In the genomic region with DNA sequence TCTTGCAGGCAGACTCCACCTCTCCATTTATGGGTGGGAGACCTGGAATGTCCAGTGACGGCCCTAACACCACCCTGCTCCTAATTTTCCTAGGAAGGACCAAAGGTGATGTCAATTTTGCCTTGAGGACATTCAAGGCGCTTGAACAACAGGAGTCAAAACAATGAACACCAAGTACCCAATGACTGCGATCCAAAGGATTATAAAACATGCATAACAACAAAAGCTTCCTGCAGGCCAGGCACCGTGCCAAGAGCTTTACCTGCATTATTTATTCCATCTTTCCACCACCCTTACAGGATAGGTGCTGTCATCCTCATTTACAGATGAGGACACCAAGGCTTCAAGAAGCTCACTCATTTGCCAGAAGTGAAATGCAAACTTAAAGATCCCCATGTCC, we compare ENCODE assay signal across 15 cellular contexts. TPM values are rescaled to one million over a fixed set of nuclear protein-coding genes. Genes with fewer than 3 reads are reported as not detected.
DNase-seq lines count a peak whose midpoint lies in the region; ATAC-seq, FAIRE-seq and TF ChIP-seq lines count a peak whose summit lies in the region.
"Had no signal": no experiment of that assay in that cellular context is flagged by ENCODE, and none has a peak within 500 bp of the region (broad histone marks: within the 10 kb centered on the region; RNA-seq: fewer than 3 reads in every experiment).

No MANE protein-coding gene starts in this region.

- CTCF ChIA-PET in activated CD4-positive, alpha-beta memory T cell treated with anti-CD3 and anti-CD28 coated beads for 36 hours (lab: Charles Lee): no interaction called here
- CTCF ChIA-PET in activated CD4-positive, alpha-beta memory T cell treated with anti-CD3 and anti-CD28 coated beads, Interleukin-2, amount 10 ng/mL, durations not matched to agents 7 days and 5 days (lab: Charles Lee): interaction anchor here (1.1 kb wide), 1 partner anchor 12 kb away, joined by 3 read pairs; no protein-coding TSS in a partner anchor

- H3K27me3 ChIP-seq in ascending aorta (no peaks in the 10 kb centered on the region), osteoblast (ENCODE audit: insufficient read depth, low read length) (no peaks in the 10 kb centered on the region)
- H3K27me3 ChIP-seq: testis had no signal

- H3K4me1 ChIP-seq in ascending aorta (peaks cover 7 to 21% of the 10 kb centered on the region in 2 donors), osteoblast (ENCODE audit: insufficient read depth, low read length) (peaks cover 37% of the 10 kb centered on the region)

- no peak overlapping the region for H3K4me2 ChIP-seq in osteoblast (ENCODE audit: insufficient read depth, low read length)
- H3K4me2 ChIP-seq: KMS-11 had no signal

- H3K4me3 ChIP-seq in ascending aorta (no peak overlapping the region), osteoblast (ENCODE audit: insufficient read depth, low read length) (no peak overlapping the region)
- H3K4me3 ChIP-seq: testis had no signal

- DNase-seq in activated CD4-positive, alpha-beta memory T cell treated with anti-CD3 and anti-CD28 coated beads for 36 hours: no peak
- no peak for DNase-seq in activated CD4-positive, alpha-beta memory T cell treated with anti-CD3 and anti-CD28 coated beads, Interleukin-2, amount 10 ng/mL, durations not matched to agents 7 days and 5 days
- DNase-seq in NCI-H2029 treated with DMSO at 0.1 percent for 48 hours (lab: John Stamatoyannopoulos, UW): peak; percentile 30
- no peak for DNase-seq in ascending aorta (ENCODE audit: low spot score in 2 of 2)
- no peak for DNase-seq in osteocyte (ENCODE audit: extremely low spot score, unreplicated experiment)
- DNase-seq in HTR-8/SVneo (ENCODE audit: insufficient read length, low spot score): no peak
- no peak for DNase-seq in osteoblast (ENCODE audit: insufficient read length, low spot score, missing footprints)
- DNase-seq: activated CD4-positive, alpha-beta T cell treated with anti-CD3 and anti-CD28 coated beads, Interleukin-2, amount 50 U/mL, for 48 hours; aorta; erythroblast; NCI-H524; right cardiac atrium; testis had no signal

- H3K27ac ChIP-seq in ascending aorta: peak overlapping the region; percentile 86 to 97
- H3K27ac ChIP-seq in osteoblast (ENCODE audit: low read depth, low read length): no peak overlapping the region
- H3K27ac ChIP-seq: testis had no signal

- no peaks in the 10 kb centered on the region for H3K36me3 ChIP-seq in ascending aorta
- H3K36me3 ChIP-seq in osteoblast (ENCODE audit: insufficient read depth, low read length): no peaks in the 10 kb centered on the region

- no peaks in the 10 kb centered on the region for H4K20me1 ChIP-seq in osteoblast (ENCODE audit: insufficient read depth, low read length)

- no peaks in the 10 kb centered on the region for H3K79me2 ChIP-seq in osteoblast (ENCODE audit: insufficient read depth, low read length)

- TF ChIP-seq CTCF in ascending aorta (IDR thresholded peaks at IDR 0.05) (no peak), osteocyte (IDR thresholded peaks at IDR 0.05) (no peak), osteoblast (IDR thresholded peaks at IDR 0.05; ENCODE audit: extremely low read depth, low read depth, low read length) (no peak)

- no peaks in the 10 kb centered on the region for H3K9me3 ChIP-seq in ascending aorta
- H3K9me3 ChIP-seq in osteoblast (ENCODE audit: low read depth, low read length): no peaks in the 10 kb centered on the region
- H3K9me3 ChIP-seq: testis had no signal

- H3K4me1 Mint-ChIP-seq in activated CD4-positive, alpha-beta memory T cell treated with anti-CD3 and anti-CD28 coated beads for 36 hours (ENCODE audit: low read depth): peaks cover 63% of the 10 kb centered on the region
- H3K4me1 Mint-ChIP-seq in activated CD4-positive, alpha-beta memory T cell treated with anti-CD3 and anti-CD28 coated beads, Interleukin-2, amount 10 ng/mL, durations not matched to agents 7 days and 5 days: peaks cover 55% of the 10 kb centered on the region
- H3K4me1 Mint-ChIP-seq in osteocyte (ENCODE audit: unreplicated experiment): peaks cover 64% of the 10 kb centered on the region

- H3K9me3 Mint-ChIP-seq in activated CD4-positive, alpha-beta memory T cell treated with anti-CD3 and anti-CD28 coated beads for 36 hours: no peaks in the 10 kb centered on the region
- no peaks in the 10 kb centered on the region for H3K9me3 Mint-ChIP-seq in activated CD4-positive, alpha-beta memory T cell treated with anti-CD3 and anti-CD28 coated beads, Interleukin-2, amount 10 ng/mL, durations not matched to agents 7 days and 5 days
- H3K9me3 Mint-ChIP-seq in osteocyte (ENCODE audit: unreplicated experiment): no peaks in the 10 kb centered on the region

- no peak for FAIRE-seq in HTR-8/SVneo (lab: Jason Lieb, UNC)

- H2AFZ ChIP-seq in osteoblast (ENCODE audit: low read length): no peak overlapping the region

- H3K36me3 Mint-ChIP-seq in activated CD4-positive, alpha-beta memory T cell treated with anti-CD3 and anti-CD28 coated beads for 36 hours: no peaks in the 10 kb centered on the region
- H3K36me3 Mint-ChIP-seq in activated CD4-positive, alpha-beta memory T cell treated with anti-CD3 and anti-CD28 coated beads, Interleukin-2, amount 10 ng/mL, durations not matched to agents 7 days and 5 days (ENCODE audit: low read depth): peaks cover 14% of the 10 kb centered on the region
- peaks cover 6% of the 10 kb centered on the region for H3K36me3 Mint-ChIP-seq in osteocyte (ENCODE audit: unreplicated experiment)

- H3K4me3 Mint-ChIP-seq in activated CD4-positive, alpha-beta memory T cell treated with anti-CD3 and anti-CD28 coated beads for 36 hours: no peak overlapping the region
- no peak overlapping the region for H3K4me3 Mint-ChIP-seq in activated CD4-positive, alpha-beta memory T cell treated with anti-CD3 and anti-CD28 coated beads, Interleukin-2, amount 10 ng/mL, durations not matched to agents 7 days and 5 days
- no peak overlapping the region for H3K4me3 Mint-ChIP-seq in osteocyte (ENCODE audit: unreplicated experiment)

- peak overlapping the region; percentile 58 for H3K27ac Mint-ChIP-seq in activated CD4-positive, alpha-beta memory T cell treated with anti-CD3 and anti-CD28 coated beads for 36 hours
- H3K27ac Mint-ChIP-seq in activated CD4-positive, alpha-beta memory T cell treated with anti-CD3 and anti-CD28 coated beads, Interleukin-2, amount 10 ng/mL, durations not matched to agents 7 days and 5 days: no peak overlapping the region
- peak overlapping the region; percentile 70 for H3K27ac Mint-ChIP-seq in osteocyte (ENCODE audit: unreplicated experiment)

- no peaks in the 10 kb centered on the region for H3K27me3 Mint-ChIP-seq in activated CD4-positive, alpha-beta memory T cell treated with anti-CD3 and anti-CD28 coated beads for 36 hours
- no peaks in the 10 kb centered on the region for H3K27me3 Mint-ChIP-seq in activated CD4-positive, alpha-beta memory T cell treated with anti-CD3 and anti-CD28 coated beads, Interleukin-2, amount 10 ng/mL, durations not matched to agents 7 days and 5 days
- H3K27me3 Mint-ChIP-seq in osteocyte (ENCODE audit: unreplicated experiment): no peaks in the 10 kb centered on the region

- no peak for ATAC-seq in HG02938 (IDR thresholded peaks at IDR 0.05; ENCODE audit: unreplicated experiment)
- ATAC-seq: right cardiac atrium had no signal

- intact Hi-C loops in activated CD4-positive, alpha-beta memory T cell treated with anti-CD3 and anti-CD28 coated beads for 36 hours (cut with micrococcal nuclease): loop anchor here (5.0 kb wide), 2 partner anchors 250 to 335 kb away; no protein-coding TSS in a partner anchor
- intact Hi-C loops in ascending aorta (cut with DNase I): no loop called here

- POLR2A ChIA-PET in activated CD4-positive, alpha-beta memory T cell treated with anti-CD3 and anti-CD28 coated beads for 36 hours (lab: Charles Lee): no interaction called here
- POLR2A ChIA-PET in activated CD4-positive, alpha-beta memory T cell treated with anti-CD3 and anti-CD28 coated beads, Interleukin-2, amount 10 ng/mL, durations not matched to agents 7 days and 5 days (lab: Charles Lee): interaction anchor here (1.0 kb wide), 1 partner anchor 14 kb away, joined by 3 read pairs; no protein-coding TSS in a partner anchor

RNA-seq across cellular contexts. Expression of a gene that starts 15.2 kb away (rescaled TPM):
- 10 to 100 TPM; 59.1 to 63.5 TPM for total RNA-seq in activated CD4-positive, alpha-beta memory T cell treated with anti-CD3 and anti-CD28 coated beads for 36 hours
- total RNA-seq in activated CD4-positive, alpha-beta memory T cell treated with anti-CD3 and anti-CD28 coated beads, Interleukin-2, amount 10 ng/mL, durations not matched to agents 7 days and 5 days: 10 to 100 TPM; 73.1 to 78.3 TPM
- total RNA-seq in ascending aorta (96.3 TPM), osteocyte (120 and 130 TPM in 2 replicates), osteoblast (44.5 and 49.9 TPM in 2 replicates)
